9 cellular contexts compared by ENCODE assay signal in the genomic region with DNA sequence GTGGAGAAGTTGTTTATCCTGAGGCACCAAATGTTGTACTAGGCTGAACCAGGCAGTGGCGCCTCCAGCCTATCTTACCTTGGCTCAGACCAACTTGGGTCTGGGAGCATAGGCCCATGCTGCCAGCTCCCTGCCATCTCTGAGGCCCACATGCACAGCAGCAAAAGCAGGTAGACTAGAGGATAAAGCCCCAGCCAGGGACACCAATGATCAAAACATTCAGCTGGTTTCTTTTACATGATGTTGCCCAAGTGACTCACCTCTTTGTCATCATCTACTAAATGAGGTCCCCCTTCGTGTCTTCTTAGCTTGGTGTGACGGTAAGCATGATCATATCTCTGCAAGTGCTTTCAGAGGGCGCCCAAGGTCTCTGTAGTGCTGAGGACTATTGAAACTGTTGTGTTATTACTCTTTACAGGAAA.
DNase-seq lines count a peak whose midpoint lies in the region; ATAC-seq and FAIRE-seq lines count a peak whose summit lies in the region.
"Had no signal": no experiment of that assay in that cellular context is flagged by ENCODE, and none has a peak within 500 bp of the region (broad histone marks: within the 10 kb centered on the region; RNA-seq: fewer than 3 reads in every experiment).

No MANE protein-coding gene starts in this region.

- no peaks in the 10 kb centered on the region for H3K4me1 ChIP-seq in small intestine (ENCODE audit: control insufficient read depth in 2 of 2, insufficient read depth in 1 of 2, low read depth in 1 of 2, low read length in 1 of 2)

- ATAC-seq in activated CD8-positive, alpha-beta memory T cell treated with anti-CD3 and anti-CD28 coated beads, Interleukin-2, amount 10 ng/mL, durations not matched to agents 7 days and 5 days, result peak; percentile 98
- ATAC-seq in HG02642 (IDR thresholded peaks at IDR 0.05; ENCODE audit: poor library complexity, unreplicated experiment), result peak; percentile 70
- no peak for ATAC-seq in HG03196 (IDR thresholded peaks at IDR 0.05; ENCODE audit: unreplicated experiment)
- ATAC-seq in HG03139 (IDR thresholded peaks at IDR 0.05; ENCODE audit: unreplicated experiment), result no peak

- no peaks in the 10 kb centered on the region for H3K27me3 ChIP-seq in small intestine (ENCODE audit: control insufficient read depth in 2 of 2, insufficient read depth in 2 of 2, low read length in 2 of 2)

- H3K9me3 ChIP-seq in small intestine (ENCODE audit: control insufficient read depth, low read depth), result no peaks in the 10 kb centered on the region

- no peak overlapping the region for H3K4me3 ChIP-seq in small intestine (ENCODE audit: low read depth in 1 of 2, low read length in 2 of 2)

- H3K4me1 Mint-ChIP-seq in activated CD8-positive, alpha-beta memory T cell treated with anti-CD3 and anti-CD28 coated beads, Interleukin-2, amount 10 ng/mL, durations not matched to agents 7 days and 5 days, result peaks cover 79% of the 10 kb centered on the region

- peak; percentile 89 for DNase-seq in activated CD8-positive, alpha-beta memory T cell treated with anti-CD3 and anti-CD28 coated beads, Interleukin-2, amount 10 ng/mL, durations not matched to agents 7 days and 5 days
- no peak for DNase-seq in activated CD8-positive, alpha-beta memory T cell treated with anti-CD3 and anti-CD28 coated beads for 24 hours
- DNase-seq in RKO (ENCODE audit: low spot score) (peak; percentile 48), small intestine (no peak)
- peak; percentile 20 to 36 for DNase-seq in stimulated activated CD4-positive, alpha-beta T cell treated with anti-CD3 and anti-CD28 coated beads, Interleukin-4, amount 100 ng/mL, for 48 hours (ENCODE audit: low read depth in 2 of 2)
- DNase-seq: NCI-H524 had no signal

- H3K27ac ChIP-seq in small intestine (ENCODE audit: low read depth in 1 of 2, low read length in 1 of 2), result no peak overlapping the region

- H3K4me3 Mint-ChIP-seq in activated CD8-positive, alpha-beta memory T cell treated with anti-CD3 and anti-CD28 coated beads, Interleukin-2, amount 10 ng/mL, durations not matched to agents 7 days and 5 days, result peak overlapping the region; percentile 0

- no peaks in the 10 kb centered on the region for H3K36me3 ChIP-seq in small intestine (ENCODE audit: control insufficient read depth in 2 of 2, insufficient read depth in 2 of 2, low read length in 2 of 2)

- H3K9me3 Mint-ChIP-seq in activated CD8-positive, alpha-beta memory T cell treated with anti-CD3 and anti-CD28 coated beads, Interleukin-2, amount 10 ng/mL, durations not matched to agents 7 days and 5 days (ENCODE audit: low read depth), result peaks cover 2% of the 10 kb centered on the region

- FAIRE-seq in small intestine (lab: Jason Lieb, UNC), result no peak

- no peaks in the 10 kb centered on the region for H3K27me3 Mint-ChIP-seq in activated CD8-positive, alpha-beta memory T cell treated with anti-CD3 and anti-CD28 coated beads, Interleukin-2, amount 10 ng/mL, durations not matched to agents 7 days and 5 days

- WGBS in small intestine, 3 donors, result 74 to 82% (median 77%) methylated on average over 4 of the region's 4 CpGs

- peaks cover 20% of the 10 kb centered on the region for H3K36me3 Mint-ChIP-seq in activated CD8-positive, alpha-beta memory T cell treated with anti-CD3 and anti-CD28 coated beads, Interleukin-2, amount 10 ng/mL, durations not matched to agents 7 days and 5 days

- peak overlapping the region; percentile 97 for H3K27ac Mint-ChIP-seq in activated CD8-positive, alpha-beta memory T cell treated with anti-CD3 and anti-CD28 coated beads, Interleukin-2, amount 10 ng/mL, durations not matched to agents 7 days and 5 days

- CTCF ChIA-PET in activated CD8-positive, alpha-beta memory T cell treated with anti-CD3 and anti-CD28 coated beads, Interleukin-2, amount 10 ng/mL, durations not matched to agents 7 days and 5 days (lab: Charles Lee), result interaction anchor here (1.0 to 2.5 kb wide), 16 partner anchors 10 to 273 kb away, joined by 3 to 21 read pairs (median 4); a partner anchor contains a TSS

Comparison
In these comparisons a context has a peak if more than half of its experiments do, and no peak if none do; other contexts are left out.
1. DNase-seq: peak in activated CD8-positive, alpha-beta memory T cell treated with anti-CD3 and anti-CD28 coated beads, Interleukin-2, amount 10 ng/mL, durations not matched to agents 7 days and 5 days (single experiment), RKO (single experiment) and stimulated activated CD4-positive, alpha-beta T cell treated with anti-CD3 and anti-CD28 coated beads, Interleukin-4, amount 100 ng/mL, for 48 hours (2 of 2); none in activated CD8-positive, alpha-beta memory T cell treated with anti-CD3 and anti-CD28 coated beads for 24 hours (single experiment) and small intestine (single experiment).
2. ATAC-seq: peak in activated CD8-positive, alpha-beta memory T cell treated with anti-CD3 and anti-CD28 coated beads, Interleukin-2, amount 10 ng/mL, durations not matched to agents 7 days and 5 days (single experiment) and HG02642 (single experiment); none in HG03196 (single experiment) and HG03139 (single experiment).